13 cellular contexts compared by ENCODE assay signal in genomic region chr20:44695295-44696230, GRCh38. TPM values are rescaled to one million over a fixed set of nuclear protein-coding genes. Genes with fewer than 3 reads are reported as not detected.
DNase-seq lines count a peak whose midpoint lies in the region; ATAC-seq and TF ChIP-seq lines count a peak whose summit lies in the region.
"Had no signal": no experiment of that assay in that cellular context is flagged by ENCODE, and none has a peak within 500 bp of the region (broad histone marks: within the 10 kb centered on the region; RNA-seq: fewer than 3 reads in every experiment).

No MANE protein-coding gene starts in this region.

- no peaks in the 10 kb centered on the region for H3K4me1 ChIP-seq in mucosa of descending colon (ENCODE audit: low read depth)

- H3K4me3 ChIP-seq in fibroblast of villous mesenchyme (ENCODE audit: low read depth, low read length) (no peak overlapping the region), mucosa of descending colon (no peak overlapping the region)

- TF ChIP-seq CTCF in fibroblast of villous mesenchyme (IDR thresholded peaks at IDR 0.05; ENCODE audit: insufficient read depth, low read depth, low read length) (no peak), mucosa of descending colon (IDR thresholded peaks at IDR 0.05) (no peak)

- H3K27ac ChIP-seq in temporal lobe (ENCODE audit: low read depth, low read length) = peak overlapping the region; percentile 53

- peak; percentile 89 for DNase-seq in fibroblast of villous mesenchyme (ENCODE audit: low read depth)
- no peak for DNase-seq in T-helper 1 cell
- DNase-seq in DMS153 (lab: John Stamatoyannopoulos, UW) = no peak
- no peak for DNase-seq in mucosa of descending colon
- DNase-seq: activated CD8-positive, alpha-beta T cell treated with anti-CD3 and anti-CD28 coated beads for 36 hours; activated naive CD4-positive, alpha-beta T cell treated with Interleukin-2 at 50 U/mL for 16 hours; DMS79 treated with DMSO at 0.1 percent for 48 hours; NCI-H187 treated with DMSO at 0.1 percent for 48 hours; T-cell had no signal

- no peaks in the 10 kb centered on the region for H3K9me3 ChIP-seq in mucosa of descending colon

- no peaks in the 10 kb centered on the region for H3K9me3 Mint-ChIP-seq in activated T-helper 17 cell treated with anti-CD3 and anti-CD28 coated beads, Interleukin-2, amount 50 U/mL, for 72 hours
- H3K9me3 Mint-ChIP-seq: activated CD8-positive, alpha-beta T cell treated with anti-CD3 and anti-CD28 coated beads for 36 hours had no signal

- ATAC-seq in GM18498 (IDR thresholded peaks at IDR 0.05; ENCODE audit: unreplicated experiment) (peak; percentile 45), HG03457 (IDR thresholded peaks at IDR 0.05; ENCODE audit: unreplicated experiment) (no peak), mucosa of descending colon (no peak)
- ATAC-seq in activated T-helper 17 cell treated with anti-CD3 and anti-CD28 coated beads, Interleukin-2, amount 50 U/mL, for 72 hours (replicated peaks) = peak; percentile 60
- ATAC-seq: activated CD8-positive, alpha-beta T cell treated with anti-CD3 and anti-CD28 coated beads for 36 hours; T-cell had no signal

- H3K27ac Mint-ChIP-seq in activated T-helper 17 cell treated with anti-CD3 and anti-CD28 coated beads, Interleukin-2, amount 50 U/mL, for 72 hours = no peak overlapping the region
- H3K27ac Mint-ChIP-seq: activated CD8-positive, alpha-beta T cell treated with anti-CD3 and anti-CD28 coated beads for 36 hours; T-cell had no signal

- intact Hi-C loops in mucosa of descending colon (cut with DNase I, micrococcal nuclease) = no loop called here

- H3K27me3 Mint-ChIP-seq in activated T-helper 17 cell treated with anti-CD3 and anti-CD28 coated beads, Interleukin-2, amount 50 U/mL, for 72 hours = peaks cover 3% of the 10 kb centered on the region
- H3K27me3 Mint-ChIP-seq: activated CD8-positive, alpha-beta T cell treated with anti-CD3 and anti-CD28 coated beads for 36 hours; T-cell had no signal

- H3K4me3 Mint-ChIP-seq in activated T-helper 17 cell treated with anti-CD3 and anti-CD28 coated beads, Interleukin-2, amount 50 U/mL, for 72 hours = no peak overlapping the region
- H3K4me3 Mint-ChIP-seq: activated CD8-positive, alpha-beta T cell treated with anti-CD3 and anti-CD28 coated beads for 36 hours; T-cell had no signal

- H3K36me3 Mint-ChIP-seq in activated T-helper 17 cell treated with anti-CD3 and anti-CD28 coated beads, Interleukin-2, amount 50 U/mL, for 72 hours (ENCODE audit: low read depth) = no peaks in the 10 kb centered on the region
- H3K36me3 Mint-ChIP-seq: T-cell had no signal

- no peaks in the 10 kb centered on the region for H3K36me3 ChIP-seq in mucosa of descending colon (ENCODE audit: low read depth)

- H3K4me1 Mint-ChIP-seq in activated T-helper 17 cell treated with anti-CD3 and anti-CD28 coated beads, Interleukin-2, amount 50 U/mL, for 72 hours = no peaks in the 10 kb centered on the region

RNA-seq across cellular contexts. Expression of gene CCN5, which starts 19.6 kb away (rescaled TPM):
- not detected for total RNA-seq in activated T-helper 17 cell treated with anti-CD3 and anti-CD28 coated beads, Interleukin-2, amount 50 U/mL, for 72 hours
- total RNA-seq in fibroblast of villous mesenchyme = 0.32 and 1.7 TPM in 2 replicates
- not detected for total RNA-seq in temporal lobe
- 1 to 10 TPM; 1.7 to 6.3 (median 4.2) TPM for total RNA-seq in mucosa of descending colon
- total RNA-seq: activated CD8-positive, alpha-beta T cell treated with anti-CD3 and anti-CD28 coated beads for 36 hours had no signal

RNA-seq across cellular contexts. Expression of gene ADA, which starts 44.1 kb away (rescaled TPM):
- total RNA-seq in activated T-helper 17 cell treated with anti-CD3 and anti-CD28 coated beads, Interleukin-2, amount 50 U/mL, for 72 hours = 10 to 100 TPM; 30.4 to 32.5 TPM
- total RNA-seq in fibroblast of villous mesenchyme = 6.4 and 10.4 TPM in 2 replicates
- 1.5 TPM for total RNA-seq in temporal lobe
- total RNA-seq in mucosa of descending colon = 1 to 10 TPM; 2.2 to 6.9 (median 5.9) TPM

RNA-seq across cellular contexts. Expression of gene KCNK15, which starts 50.1 kb away (rescaled TPM):
- total RNA-seq in activated T-helper 17 cell treated with anti-CD3 and anti-CD28 coated beads, Interleukin-2, amount 50 U/mL, for 72 hours = under 1 TPM; 0.09 to 0.11 TPM
- total RNA-seq in fibroblast of villous mesenchyme (0.32 and 1.7 TPM in 2 replicates), temporal lobe (not detected), mucosa of descending colon (under 1 TPM; 0.17 to 0.44 (median 0.43) TPM)

Comparison
In these comparisons a context has a peak if more than half of its experiments do, and no peak if none do; other contexts are left out.
1. ATAC-seq: peak in GM18498 (single experiment) and activated T-helper 17 cell treated with anti-CD3 and anti-CD28 coated beads, Interleukin-2, amount 50 U/mL, for 72 hours (single experiment); none in HG03457 (single experiment) and mucosa of descending colon (single experiment).